18 cellular contexts compared by ENCODE assay signal in the genomic region with DNA sequence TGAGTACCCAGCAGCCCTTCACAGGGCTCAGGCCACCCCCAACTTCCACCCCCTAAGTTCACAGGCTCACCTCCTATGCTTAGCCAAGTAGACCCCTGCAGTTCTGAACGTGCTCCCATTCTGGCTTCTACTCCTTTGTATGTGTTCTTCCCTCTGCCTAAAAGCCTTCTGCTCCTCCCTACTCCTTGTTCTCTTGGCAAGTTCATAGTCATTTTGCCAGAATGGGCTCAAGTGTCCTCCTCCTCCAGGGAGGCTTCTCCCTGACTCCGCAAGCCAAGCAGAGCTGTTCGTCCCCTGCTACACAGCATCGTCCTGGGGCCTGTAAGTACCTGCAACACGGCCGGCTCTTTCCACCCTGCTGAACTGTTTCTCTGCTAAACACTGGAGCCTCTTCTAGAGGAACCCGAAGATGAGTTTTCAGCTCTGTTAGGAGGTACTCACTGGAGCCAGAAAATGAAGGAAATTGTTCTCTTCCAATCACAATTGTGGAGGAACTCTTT. TPM values are rescaled to one million over a fixed set of nuclear protein-coding genes. Genes with fewer than 3 reads are reported as not detected.
DNase-seq lines count a peak whose midpoint lies in the region; ATAC-seq and TF ChIP-seq lines count a peak whose summit lies in the region.
"Had no signal": no experiment of that assay in that cellular context is flagged by ENCODE, and none has a peak within 500 bp of the region (broad histone marks: within the 10 kb centered on the region; RNA-seq: fewer than 3 reads in every experiment).

No MANE protein-coding gene starts in this region.

- TF ChIP-seq EP300 in esophagus muscularis mucosa (IDR thresholded peaks at IDR 0.05), result no peak

- H3K27me3 ChIP-seq in GM23338 (ENCODE audit: insufficient read depth) (no peaks in the 10 kb centered on the region), esophagus muscularis mucosa (no peaks in the 10 kb centered on the region), neural progenitor cell (no peaks in the 10 kb centered on the region), HAP-1 (ENCODE audit: low read depth) (peaks cover 13% of the 10 kb centered on the region)
- H3K27me3 ChIP-seq: BE2C had no signal

- H3K9me3 Mint-ChIP-seq in GM23338 (peaks cover 10% of the 10 kb centered on the region; the same call in 1 of the 3 replicates), neural progenitor cell (peaks cover 6% of the 10 kb centered on the region)
- H3K9me3 Mint-ChIP-seq: CD8-positive, alpha-beta memory T cell had no signal

- no peak overlapping the region for H3K9ac ChIP-seq in neural progenitor cell

- H3K27ac ChIP-seq in GM23338 (ENCODE audit: low read depth) (no peak overlapping the region), VCaP (peak overlapping the region; percentile 94; the same call in 1 of the 2 replicates), esophagus muscularis mucosa (replicated peaks in 1 of 4) (no peak overlapping the region), neural progenitor cell (no peak overlapping the region)

- H3K36me3 Mint-ChIP-seq in GM23338 (ENCODE audit: low read depth) (no peaks in the 10 kb centered on the region), neural progenitor cell (no peaks in the 10 kb centered on the region)
- H3K36me3 Mint-ChIP-seq: CD4-positive, CD25-positive, alpha-beta regulatory T cell; CD8-positive, alpha-beta memory T cell had no signal

- peak overlapping the region; percentile 79; the same call in 1 of the 2 replicates for H2AFZ ChIP-seq in GM23338
- no peak overlapping the region for H2AFZ ChIP-seq in neural progenitor cell (replicated peaks)

- no peaks in the 10 kb centered on the region for H3F3A ChIP-seq in GM23338 (replicated peaks; ENCODE audit: low read depth)
- no peaks in the 10 kb centered on the region for H3F3A ChIP-seq in neural progenitor cell (ENCODE audit: low read depth)

- DNase-seq in GM23338 (ENCODE audit: low spot score) (no peak), esophagus muscularis mucosa (ENCODE audit: extremely low spot score) (peak; percentile 31), neural progenitor cell (ENCODE audit: low spot score) (no peak), HAP-1 (ENCODE audit: low spot score in 2 of 2) (no peak), amniotic stem cell (lab: John Stamatoyannopoulos, UW) (no peak), NCI-H128 (lab: John Stamatoyannopoulos, UW; ENCODE audit: unreplicated experiment) (no peak)
- no peak for DNase-seq in activated CD4-positive, alpha-beta T cell treated with anti-CD3 and anti-CD28 coated beads for 1 hour
- DNase-seq: ACHN; BE2C; C1 segment of cervical spinal cord; CD4-positive, CD25-positive, alpha-beta regulatory T cell; CD8-positive, alpha-beta memory T cell; COR-L47; DMS 273 treated with DMSO at 0.1 percent for 48 hours; DMS53; GOT3; H9 had no signal

- H4K20me1 ChIP-seq in GM23338 (replicated peaks; ENCODE audit: insufficient read depth) (no peaks in the 10 kb centered on the region), neural progenitor cell (ENCODE audit: low read depth) (no peaks in the 10 kb centered on the region)

- H3K4me2 ChIP-seq in GM23338 (no peak overlapping the region), neural progenitor cell (no peak overlapping the region)

- ATAC-seq in GM23338, result no peak; the same call in 2 of the 3 replicates

- intact Hi-C loops in esophagus muscularis mucosa (cut with DNase I), result no loop called here

- no peaks in the 10 kb centered on the region for H3K9me2 ChIP-seq in GM23338 (ENCODE audit: insufficient read depth)

- H3K79me2 ChIP-seq in GM23338 (replicated peaks; ENCODE audit: insufficient read depth) (no peaks in the 10 kb centered on the region), neural progenitor cell (ENCODE audit: low read depth) (no peaks in the 10 kb centered on the region)

- in situ Hi-C loops in HAP-1 (cut with MboI; ENCODE audit: low sequenced_read_pairs), result no loop called here

- H3K4me1 Mint-ChIP-seq in GM23338 (no peaks in the 10 kb centered on the region; the same call in 2 of the 3 replicates), neural progenitor cell (peaks cover 27% of the 10 kb centered on the region)
- H3K4me1 Mint-ChIP-seq: CD4-positive, CD25-positive, alpha-beta regulatory T cell; CD8-positive, alpha-beta memory T cell had no signal

- TF ChIP-seq POLR2A in esophagus muscularis mucosa (IDR thresholded peaks at IDR 0.05; ENCODE audit: low read depth), result no peak

- WGBS in esophagus muscularis mucosa, result 98% methylated on average over 7 of the region's 7 CpGs

- H3K9me3 ChIP-seq in esophagus muscularis mucosa (no peaks in the 10 kb centered on the region), neural progenitor cell (ENCODE audit: low read depth) (no peaks in the 10 kb centered on the region), HAP-1 (no peaks in the 10 kb centered on the region)
- H3K9me3 ChIP-seq: BE2C had no signal

- H3K4me3 ChIP-seq in GM23338 (no peak overlapping the region), esophagus muscularis mucosa (no peak overlapping the region), neural progenitor cell (no peak overlapping the region), HAP-1 (no peak overlapping the region)

- H3K27ac Mint-ChIP-seq in GM23338, result no peak overlapping the region; the same call in 1 of the 2 replicates
- peak overlapping the region; percentile 15 for H3K27ac Mint-ChIP-seq in neural progenitor cell
- H3K27ac Mint-ChIP-seq: CD4-positive, CD25-positive, alpha-beta regulatory T cell; CD8-positive, alpha-beta memory T cell had no signal

- H3K36me3 ChIP-seq in GM23338 (ENCODE audit: insufficient read depth) (no peaks in the 10 kb centered on the region), esophagus muscularis mucosa (no peaks in the 10 kb centered on the region), neural progenitor cell (no peaks in the 10 kb centered on the region), HAP-1 (replicated peaks) (no peaks in the 10 kb centered on the region)
- H3K36me3 ChIP-seq: BE2C had no signal

- no peaks in the 10 kb centered on the region for H3K4me1 ChIP-seq in GM23338 (ENCODE audit: insufficient read depth)
- no peaks in the 10 kb centered on the region for H3K4me1 ChIP-seq in esophagus muscularis mucosa
- no peaks in the 10 kb centered on the region for H3K4me1 ChIP-seq in neural progenitor cell
- no peaks in the 10 kb centered on the region for H3K4me1 ChIP-seq in HAP-1
- H3K4me1 ChIP-seq: BE2C had no signal

- H3K27me3 Mint-ChIP-seq in GM23338 (ENCODE audit: insufficient read depth, low read depth, poor library complexity) (no peaks in the 10 kb centered on the region), neural progenitor cell (ENCODE audit: insufficient read depth, low read depth) (peaks cover 2% of the 10 kb centered on the region)
- H3K27me3 Mint-ChIP-seq: CD4-positive, CD25-positive, alpha-beta regulatory T cell had no signal

- H3K4me3 Mint-ChIP-seq in GM23338 (no peak overlapping the region; the same call in 2 of the 3 replicates), neural progenitor cell (no peak overlapping the region)
- H3K4me3 Mint-ChIP-seq: CD4-positive, CD25-positive, alpha-beta regulatory T cell; CD8-positive, alpha-beta memory T cell; H9 had no signal

- no peak for TF ChIP-seq CTCF in GM23338 (conservative IDR thresholded peaks at IDR 0.05; ENCODE audit: low read depth in 2 of 2)
- TF ChIP-seq CTCF in VCaP (conservative IDR thresholded peaks at IDR 0.05), result no peak
- no peak for TF ChIP-seq CTCF in esophagus muscularis mucosa (IDR thresholded peaks at IDR 0.05)
- no peak for TF ChIP-seq CTCF in neural progenitor cell (IDR thresholded peaks at IDR 0.05)

TF ChIP-seq in GM23338, 12 proteins besides CTCF, POLR2A, EP300 and RAD21:
- TF ChIP-seq ZNF331 (CRISPR knock-in tag; IDR thresholded peaks at IDR 0.05; ENCODE audit: low read depth) (no peak), POLR2AphosphoS5 (IDR thresholded peaks at IDR 0.05; ENCODE audit: low read depth) (no peak)

RNA-seq across cellular contexts. Expression of a gene that starts 14.6 kb away (rescaled TPM):
- total RNA-seq in GM23338 (2014; rRNA removed; shearing (Covaris generic)), result not detected in 2 replicates
- polyA plus RNA-seq in GM23338 (2016; fragmentation: Nextera tagmentation; extraction: Ambion mirVana), result not detected in 2 replicates
- total RNA-seq in esophagus muscularis mucosa, result not detected
- not detected in 2 replicates for total RNA-seq in neural progenitor cell (ENCODE audit: low replicate concordance)
- total RNA-seq: CD4-positive, CD25-positive, alpha-beta regulatory T cell; CD8-positive, alpha-beta memory T cell; H9 had no signal
- polyA plus RNA-seq: CD4-positive, CD25-positive, alpha-beta regulatory T cell; CD8-positive, alpha-beta memory T cell had no signal

RNA-seq across cellular contexts. Expression of a gene that starts 31.2 kb away (rescaled TPM):
- total RNA-seq in GM23338 (2014; rRNA removed; shearing (Covaris generic)), result not detected in 2 replicates
- polyA plus RNA-seq in GM23338 (2016; fragmentation: Nextera tagmentation; extraction: Ambion mirVana), result 1.5 and 2.6 TPM in 2 replicates
- 1 to 10 TPM in 1 of 4 donors, under 1 TPM in 1, not detected in 2; 0.97 to 2.5 TPM for total RNA-seq in esophagus muscularis mucosa
- 1.1 TPM in 1 of 2 replicates, not detected in the other for total RNA-seq in neural progenitor cell (ENCODE audit: low replicate concordance)
- total RNA-seq: CD4-positive, CD25-positive, alpha-beta regulatory T cell; CD8-positive, alpha-beta memory T cell had no signal
- polyA plus RNA-seq: CD4-positive, CD25-positive, alpha-beta regulatory T cell had no signal
